ENCODE assay signal across 8 cellular contexts in genomic region chr13:95300625-95301134, GRCh38. TPM values are rescaled to one million over a fixed set of nuclear protein-coding genes. Genes with fewer than 3 reads are reported as not detected.
DNase-seq lines count a peak whose midpoint lies in the region; ATAC-seq and TF ChIP-seq lines count a peak whose summit lies in the region.

No MANE protein-coding gene starts in this region.

- H3K27ac ChIP-seq in MM.1S (ENCODE audit: low read length) (no peak overlapping the region), coronary artery (peak overlapping the region in 1 of 2 donors; percentile 81), liver (ENCODE audit: low read depth in 1 of 2, low read length in 2 of 2) (no peak overlapping the region)

- TF ChIP-seq CTCF in MM.1S (IDR thresholded peaks at IDR 0.05; ENCODE audit: low read length) (peak; percentile 16; the same call in 1 of the 2 replicates), coronary artery (IDR thresholded peaks at IDR 0.05) (no peak), liver (IDR thresholded peaks at IDR 0.05; ENCODE audit: low read depth, low read length, missing input control) (no peak)

- POLR2A ChIA-PET in HEK293T (lab: Yijun Ruan, JAX) = no interaction called here

- H3K27me3 ChIP-seq in MM.1S (replicated peaks; ENCODE audit: insufficient read depth, low read length) (peaks cover 5% of the 10 kb centered on the region; the same call in 1 of the 2 replicates), liver (ENCODE audit: control insufficient read depth in 4 of 4, insufficient read depth in 4 of 4, low read length in 3 of 4) (no peaks in the 10 kb centered on the region)

- H3K9me3 ChIP-seq in MM.1S (replicated peaks; ENCODE audit: insufficient read depth, low read length) (no peaks in the 10 kb centered on the region), liver (ENCODE audit: control insufficient read depth in 4 of 4, low read length in 3 of 4) (no peaks in the 10 kb centered on the region)

- H3K36me3 ChIP-seq in MM.1S (replicated peaks; ENCODE audit: insufficient read depth, low read length) = no peaks in the 10 kb centered on the region
- H3K36me3 ChIP-seq in liver (ENCODE audit: control insufficient read depth in 4 of 4, insufficient read depth in 3 of 4, low read depth in 1 of 4, low read length in 3 of 4) = no peaks in the 10 kb centered on the region

- H3K4me3 ChIP-seq in MM.1S (ENCODE audit: low read length) = peak overlapping the region; percentile 77
- H3K4me3 ChIP-seq in coronary artery = peak overlapping the region; percentile 94
- H3K4me3 ChIP-seq in liver (ENCODE audit: low read depth in 1 of 3, low read length in 3 of 3) = peak overlapping the region; percentile 14 to 69 (median 58)

- peak overlapping the region; percentile 77 for H2AFZ ChIP-seq in MM.1S (ENCODE audit: low read length)

- peak; percentile 50 to 53 for ATAC-seq in activated CD4-positive, CD25-positive, alpha-beta regulatory T cell treated with anti-CD3 and anti-CD28 coated beads, Interleukin-2, amount 50 U/mL, for 24 hours

- 6% methylated on average over 39 of the region's 39 CpGs for WGBS in liver

- no peaks in the 10 kb centered on the region for H3K9me2 ChIP-seq in MM.1S (replicated peaks; ENCODE audit: insufficient read depth, low read length)

- H3K4me1 ChIP-seq in MM.1S (ENCODE audit: low read length) (peaks cover 9% of the 10 kb centered on the region; the same call in 1 of the 2 replicates), liver (ENCODE audit: control insufficient read depth in 4 of 4, insufficient read depth in 4 of 4, low read length in 3 of 4) (peaks cover 2 to 38% (median 30%) of the 10 kb centered on the region in 4 donors)

- peak overlapping the region; percentile 78 for H3K4me2 ChIP-seq in MM.1S (ENCODE audit: low read depth, low read length)

- 0 out of 2 replicates have a peak, but pooled peaks cover 4% of the 10 kb centered on the region for H3F3A ChIP-seq in MM.1S (ENCODE audit: insufficient read depth, low read length)

- TF ChIP-seq RAD21 in liver (IDR thresholded peaks at IDR 0.05) = no peak

- DNase-seq in DMS53 (lab: John Stamatoyannopoulos, UW) = peak; percentile 46
- no peak for DNase-seq in DMS53 treated with DMSO at 0.1 percent for 48 hours (lab: John Stamatoyannopoulos, UW; ENCODE audit: unreplicated experiment)
- DNase-seq in HEK293T (ENCODE audit: extremely low spot score) = peak; percentile 22
- DNase-seq in MM.1S = peak; percentile 46
- no peak for DNase-seq in coronary artery (ENCODE audit: low spot score)
- DNase-seq in stimulated activated CD4-positive, alpha-beta T cell treated with anti-CD3 and anti-CD28 coated beads, TNF-alpha, amount 100 ng/mL, for 4 hours (ENCODE audit: low read depth in 3 of 3) = peak in 2 of 3 experiments; percentile 31 to 48

- peak overlapping the region; percentile 65; the same call in 1 of the 2 replicates for H3K9ac ChIP-seq in MM.1S (ENCODE audit: low read length)
- no peak overlapping the region for H3K9ac ChIP-seq in liver (ENCODE audit: low read depth in 1 of 2, low read length in 2 of 2)

- CTCF ChIA-PET in HEK293T (lab: Yijun Ruan, JAX) = no interaction called here

- H4K20me1 ChIP-seq in MM.1S (ENCODE audit: insufficient read depth, low read length) = no peaks in the 10 kb centered on the region

- no peaks in the 10 kb centered on the region for H3K79me2 ChIP-seq in MM.1S (ENCODE audit: low read length)

TF ChIP-seq in HEK293T, 16 proteins besides CTCF, POLR2A, EP300 and RAD21:
- TF ChIP-seq FOXK2 (IDR thresholded peaks at IDR 0.05) (no peak), NFRKB (IDR thresholded peaks at IDR 0.05) (no peak), ARNT (IDR thresholded peaks at IDR 0.05) (no peak), SP1 (IDR thresholded peaks at IDR 0.05) (no peak), ZNF384 (IDR thresholded peaks at IDR 0.05) (no peak), TARDBP (IDR thresholded peaks at IDR 0.05) (no peak), FOXM1 (IDR thresholded peaks at IDR 0.05; ENCODE audit: borderline replicate concordance) (no peak), ELF4 (IDR thresholded peaks at IDR 0.05) (no peak), BHLHE40 (IDR thresholded peaks at IDR 0.05; ENCODE audit: borderline replicate concordance) (no peak), SUZ12 (IDR thresholded peaks at IDR 0.05) (no peak), L3MBTL2 (conservative IDR thresholded peaks at IDR 0.05) (no peak), LEF1 (IDR thresholded peaks at IDR 0.05; ENCODE audit: borderline replicate concordance) (no peak), FOXA1 (IDR thresholded peaks at IDR 0.05) (no peak), PKNOX1 (IDR thresholded peaks at IDR 0.05) (no peak), CTBP1 (IDR thresholded peaks at IDR 0.05; ENCODE audit: borderline replicate concordance) (no peak), HDGF (IDR thresholded peaks at IDR 0.05; ENCODE audit: borderline replicate concordance) (no peak)

TF ChIP-seq in liver, 16 proteins besides CTCF, POLR2A, EP300 and RAD21:
- TF ChIP-seq EGR1 (IDR thresholded peaks at IDR 0.05; ENCODE audit: low read depth in 2 of 2) (no peak), HNF4G (IDR thresholded peaks at IDR 0.05) (no peak), JUND (IDR thresholded peaks at IDR 0.05) (no peak)
TF ChIP-seq in liver: peak in this region for 0.

RNA-seq across cellular contexts. Expression of gene ABCC4, which starts 0.6 kb away (rescaled TPM):
- 10 to 100 TPM in 1 of 2 donors, 1 to 10 TPM in 1; 3.1 to 22.5 TPM for total RNA-seq in liver
- under 1 TPM; 0.74 to 0.86 TPM for polyA plus RNA-seq in liver

Comparison
In these comparisons a context has a peak if more than half of its experiments do, and no peak if none do; other contexts are left out.
1. DNase-seq: peak in DMS53 (single experiment), HEK293T (single experiment), MM.1S (single experiment) and stimulated activated CD4-positive, alpha-beta T cell treated with anti-CD3 and anti-CD28 coated beads, TNF-alpha, amount 100 ng/mL, for 4 hours (2 of 3); none in DMS53 treated with DMSO at 0.1 percent for 48 hours (single experiment) and coronary artery (single experiment).
2. Peak in every context shown above with its lines, with median percentiles within 50 percentile points of each other: H3K4me3 ChIP-seq.